Comparison of ENCODE assay signal across 1 cellular context in genomic region chr2:42794271-42795046, GRCh38.
A peak's percentile ranks its signal among the peaks of the same experiment; 100 is the strongest.
TF ChIP-seq lines count a peak whose summit lies in the region.

No MANE protein-coding gene starts in this region.

TF ChIP-seq in GM23338, 12 proteins besides CTCF, POLR2A, EP300 and RAD21 (continued from another document):
- TF ChIP-seq ZNF462 (CRISPR knock-in tag; IDR thresholded peaks at IDR 0.05): peak; percentile 76; the same call in 1 of the 2 replicates
- TF ChIP-seq CREB1 (CRISPR knock-in tag; IDR thresholded peaks at IDR 0.05; ENCODE audit: low read depth): no peak
- TF ChIP-seq JUNB (IDR thresholded peaks at IDR 0.05; ENCODE audit: unreplicated experiment): no peak
